ENCODE assay signal across 8 cellular contexts in genomic region chr3:4421121-4421520, GRCh38. TPM values are rescaled to one million over a fixed set of nuclear protein-coding genes. Genes with fewer than 3 reads are reported as not detected.
DNase-seq lines count a peak whose midpoint lies in the region; ATAC-seq and TF ChIP-seq lines count a peak whose summit lies in the region.

No MANE protein-coding gene starts in this region.

- no peak overlapping the region for H3K4me3 Mint-ChIP-seq in T-helper 2 cell treated with Interferon-gamma antibody and Interleukin-4, amounts not matched to agents 5 μg/mL and 100 μg/mL, for 36 hours
- no peak overlapping the region for H3K4me3 Mint-ChIP-seq in natural killer cell
- H3K4me3 Mint-ChIP-seq in effector memory CD8-positive, alpha-beta T cell = no peak overlapping the region

- no peak overlapping the region for H3K27ac ChIP-seq in ovary

- no peaks in the 10 kb centered on the region for H3K9me3 ChIP-seq in ovary

- TF ChIP-seq EP300 in ovary (IDR thresholded peaks at IDR 0.05) = no peak

- WGBS in ovary, 3 donors = 89 to 93% (median 92%) methylated on average over 2 of the region's 2 CpGs

- ATAC-seq in HG03039 (IDR thresholded peaks at IDR 0.05; ENCODE audit: unreplicated experiment) = peak; percentile 80
- peak in 2 of 3 donors; percentile 25 to 47 for ATAC-seq in natural killer cell
- ATAC-seq in effector memory CD8-positive, alpha-beta T cell (replicated peaks) = no peak

- intact Hi-C loops in natural killer cell (cut with micrococcal nuclease) (no loop called here), ovary (cut with DNase I) (no loop called here)

- peaks cover 2% of the 10 kb centered on the region for H3K36me3 Mint-ChIP-seq in T-helper 2 cell treated with Interferon-gamma antibody and Interleukin-4, amounts not matched to agents 5 μg/mL and 100 μg/mL, for 36 hours (ENCODE audit: low read depth)
- no peaks in the 10 kb centered on the region for H3K36me3 Mint-ChIP-seq in natural killer cell
- peaks cover 17% of the 10 kb centered on the region for H3K36me3 Mint-ChIP-seq in effector memory CD8-positive, alpha-beta T cell (ENCODE audit: insufficient read depth)

- no peaks in the 10 kb centered on the region for H3K27me3 Mint-ChIP-seq in T-helper 2 cell treated with Interferon-gamma antibody and Interleukin-4, amounts not matched to agents 5 μg/mL and 100 μg/mL, for 36 hours (ENCODE audit: low read depth)
- no peaks in the 10 kb centered on the region for H3K27me3 Mint-ChIP-seq in natural killer cell (ENCODE audit: low read depth in 2 of 2)
- no peaks in the 10 kb centered on the region for H3K27me3 Mint-ChIP-seq in effector memory CD8-positive, alpha-beta T cell

- no peaks in the 10 kb centered on the region for H3K4me1 ChIP-seq in ovary (ENCODE audit: insufficient read depth)

- TF ChIP-seq POLR2A in ovary (IDR thresholded peaks at IDR 0.05) = no peak

- H3K4me1 Mint-ChIP-seq in T-helper 2 cell treated with Interferon-gamma antibody and Interleukin-4, amounts not matched to agents 5 μg/mL and 100 μg/mL, for 36 hours (ENCODE audit: low read depth) = peaks cover 10% of the 10 kb centered on the region
- peaks cover 5 to 6% of the 10 kb centered on the region in 2 donors for H3K4me1 Mint-ChIP-seq in natural killer cell
- H3K4me1 Mint-ChIP-seq in effector memory CD8-positive, alpha-beta T cell (ENCODE audit: low read depth in 2 of 2) = peaks cover 4 to 5% of the 10 kb centered on the region in 2 donors

- no peaks in the 10 kb centered on the region for H3K27me3 ChIP-seq in ovary

- no peaks in the 10 kb centered on the region for H3K9me3 Mint-ChIP-seq in T-helper 2 cell treated with Interferon-gamma antibody and Interleukin-4, amounts not matched to agents 5 μg/mL and 100 μg/mL, for 36 hours
- H3K9me3 Mint-ChIP-seq in natural killer cell = no peaks in the 10 kb centered on the region
- H3K9me3 Mint-ChIP-seq in effector memory CD8-positive, alpha-beta T cell = no peaks in the 10 kb centered on the region

- DNase-seq in activated CD4-positive, alpha-beta T cell treated with anti-CD3 and anti-CD28 coated beads for 48 hours = peak; percentile 44
- DNase-seq in activated CD4-positive, alpha-beta T cell treated with anti-CD3 and anti-CD28 coated beads for 4 hours = no peak
- peak; percentile 52 for DNase-seq in T-helper 2 cell treated with Interferon-gamma antibody and Interleukin-4, amounts not matched to agents 5 μg/mL and 100 μg/mL, for 36 hours (ENCODE audit: low spot score)
- DNase-seq in natural killer cell (no peak), NCI-H2227 treated with DMSO at 0.1 percent for 48 hours (lab: John Stamatoyannopoulos, UW) (no peak), ovary (no peak)
- no peak for DNase-seq in effector memory CD8-positive, alpha-beta T cell

- H3K36me3 ChIP-seq in ovary = no peaks in the 10 kb centered on the region

- TF ChIP-seq CTCF in natural killer cell (IDR thresholded peaks at IDR 0.05) (no peak), ovary (IDR thresholded peaks at IDR 0.05) (no peak)

- no peak overlapping the region for H3K27ac Mint-ChIP-seq in T-helper 2 cell treated with Interferon-gamma antibody and Interleukin-4, amounts not matched to agents 5 μg/mL and 100 μg/mL, for 36 hours
- H3K27ac Mint-ChIP-seq in natural killer cell = no peak overlapping the region
- no peak overlapping the region for H3K27ac Mint-ChIP-seq in effector memory CD8-positive, alpha-beta T cell

- no peak overlapping the region for H3K4me3 ChIP-seq in ovary

RNA-seq across cellular contexts. Expression of gene SUMF1, which starts 45.9 kb away (rescaled TPM):
- total RNA-seq in natural killer cell (10 to 100 TPM; 16.3 to 19.8 (median 19.3) TPM), ovary (10 to 100 TPM; 21.3 to 57.2 (median 24.7) TPM)
- 10 to 100 TPM; 17.6 to 31.0 TPM for polyA plus RNA-seq in ovary

Comparison
In these comparisons a context has a peak if more than half of its experiments do, and no peak if none do; other contexts are left out.
1. DNase-seq: peak in activated CD4-positive, alpha-beta T cell treated with anti-CD3 and anti-CD28 coated beads for 48 hours (single experiment) and T-helper 2 cell treated with Interferon-gamma antibody and Interleukin-4, amounts not matched to agents 5 μg/mL and 100 μg/mL, for 36 hours (single experiment); none in activated CD4-positive, alpha-beta T cell treated with anti-CD3 and anti-CD28 coated beads for 4 hours (0 of 2), natural killer cell (single experiment), NCI-H2227 treated with DMSO at 0.1 percent for 48 hours (single experiment), ovary (0 of 5) and effector memory CD8-positive, alpha-beta T cell (0 of 3).